ENCODE assay signal across 14 cellular contexts in genomic region chr11:36499325-36499724, GRCh38.
"Had no signal": no experiment of that assay in that cellular context is flagged by ENCODE, and none has a peak within 500 bp of the region (broad histone marks: within the 10 kb centered on the region; RNA-seq: fewer than 3 reads in every experiment).

No MANE protein-coding gene starts in this region.

- H3K27ac Mint-ChIP-seq: activated T-helper 1 cell treated with anti-CD3 and anti-CD28 coated beads, Interleukin-12 subunit alpha, Interleukin-12 subunit beta, Interleukin-2, Interleukin-4 antibody, amounts not matched to agents 30 ng/mL and 10 ng/mL and 1 ng/mL, durations not matched to agents 14 hours and 24 hours and 36 hours; T-helper 2 cell treated with Interferon-gamma antibody and Interleukin-4, amounts not matched to agents 5 μg/mL and 100 μg/mL, for 36 hours had no signal

- DNase-seq: activated CD4-positive, alpha-beta memory T cell treated with anti-CD3 and anti-CD28 coated beads for 36 hours; activated CD8-positive, alpha-beta memory T cell treated with anti-CD3 and anti-CD28 coated beads, Interleukin-2, amount 50 U/mL, for 4 hours; activated naive CD4-positive, alpha-beta T cell; adrenal gland; body of pancreas; foreskin melanocyte; islet precursor cell; mammary epithelial cell; retina had no signal

- H3K27ac ChIP-seq: parathyroid adenoma, vagina had no signal

- H3K4me1 ChIP-seq: parathyroid adenoma had no signal

- H3K9me3 ChIP-seq: adrenal gland, body of pancreas, vagina had no signal

- H3K4me3 ChIP-seq: adrenal gland, body of pancreas, vagina had no signal

- H3K79me2 ChIP-seq: parathyroid adenoma had no signal

- H3K27me3 ChIP-seq: adrenal gland, body of pancreas, vagina had no signal

- H3K9me3 Mint-ChIP-seq: activated CD4-positive, alpha-beta memory T cell treated with anti-CD3 and anti-CD28 coated beads for 36 hours; activated T-helper 1 cell treated with anti-CD3 and anti-CD28 coated beads, Interleukin-12 subunit alpha, Interleukin-12 subunit beta, Interleukin-2, Interleukin-4 antibody, amounts not matched to agents 30 ng/mL and 10 ng/mL and 1 ng/mL, durations not matched to agents 14 hours and 24 hours and 36 hours; T-helper 2 cell treated with Interferon-gamma antibody and Interleukin-4, amounts not matched to agents 5 μg/mL and 100 μg/mL, for 36 hours had no signal

- H3K4me3 Mint-ChIP-seq: activated CD4-positive, alpha-beta memory T cell treated with anti-CD3 and anti-CD28 coated beads for 36 hours; activated T-helper 1 cell treated with anti-CD3 and anti-CD28 coated beads, Interleukin-12 subunit alpha, Interleukin-12 subunit beta, Interleukin-2, Interleukin-4 antibody, amounts not matched to agents 30 ng/mL and 10 ng/mL and 1 ng/mL, durations not matched to agents 14 hours and 24 hours and 36 hours; T-helper 2 cell treated with Interferon-gamma antibody and Interleukin-4, amounts not matched to agents 5 μg/mL and 100 μg/mL, for 36 hours had no signal

- H3K9ac ChIP-seq: parathyroid adenoma had no signal

- H3K27me3 Mint-ChIP-seq: activated CD4-positive, alpha-beta memory T cell treated with anti-CD3 and anti-CD28 coated beads for 36 hours had no signal

- H2AFZ ChIP-seq: parathyroid adenoma had no signal

- ATAC-seq: body of pancreas, left lobe of liver had no signal
